In genomic region chr12:112519841-112520340, GRCh38 we compare ENCODE assay signal across 6 cellular contexts.
DNase-seq lines count a peak whose midpoint lies in the region; ATAC-seq, FAIRE-seq and TF ChIP-seq lines count a peak whose summit lies in the region.
"Not testable (repeated sequence)": the region's sequence is repeated elsewhere in the genome, so short reads cannot be mapped to it uniquely, and the experiment has no call there.

No MANE protein-coding gene starts in this region.

- peak; percentile 41; the same call in 1 of the 2 replicates for TF ChIP-seq CTCF in HepG2 (CRISPR knock-in tag; IDR thresholded peaks at IDR 0.05)
- not testable (repeated sequence) for TF ChIP-seq CTCF in spleen (IDR thresholded peaks at IDR 0.05 in 8 of 11, conservative IDR thresholded peaks at IDR 0.05 in 3 of 11); testis (IDR thresholded peaks at IDR 0.05)

- H3K18ac ChIP-seq in neuronal stem cell (ENCODE audit: low read length) = peak overlapping the region; percentile 78

- not testable (repeated sequence) for H2BK5ac ChIP-seq in neuronal stem cell (ENCODE audit: low read length)

- not testable (repeated sequence) for ATAC-seq in HepG2

- not testable (repeated sequence) for H3K27ac ChIP-seq in SJSA1; HepG2 (ENCODE audit: extremely low read length, insufficient read depth, low read length); neuronal stem cell (replicated peaks; ENCODE audit: low read length); spleen; testis

- not testable (repeated sequence) for H2AFZ ChIP-seq in HepG2 (ENCODE audit: low read length); neuronal stem cell (ENCODE audit: low read length)

- 68% methylated on average over 8 of the region's 26 CpGs for WGBS in HepG2 (ENCODE audit: low lambda C conversion rate)
- WGBS in neuronal stem cell (ENCODE audit: extremely low coverage in 2 of 2, insufficient read length in 2 of 2, insufficient replicate concordance in 1 of 2), 2 donors = no CpG with 5 or more reads among the region's 26 CpGs
- WGBS in spleen, 5 donors = 88 to 96% (median 94%) methylated on average over 6 to 26 of the region's 26 CpGs
- whole genome bisulfite sequencing in testis, 2 donors = 80 to 87% methylated on average over 1 to 23 of the region's 26 CpGs

- not testable (repeated sequence) for H3K79me1 ChIP-seq in neuronal stem cell (ENCODE audit: low read depth, low read length)

- TF ChIP-seq RAD21 in HepG2 (CRISPR knock-in tag; IDR thresholded peaks at IDR 0.05) = not testable (repeated sequence)

- not testable (repeated sequence) for H3K4ac ChIP-seq in neuronal stem cell (ENCODE audit: low read length)

- H2BK12ac ChIP-seq in neuronal stem cell (ENCODE audit: low read length) = not testable (repeated sequence)

- H3K4me2 ChIP-seq in HepG2 (ENCODE audit: low read depth, low read length); neuronal stem cell (ENCODE audit: insufficient read depth, low read length, poor library complexity, severe bottlenecking): not testable (repeated sequence)

- not testable (repeated sequence) for H3K79me2 ChIP-seq in HepG2 (ENCODE audit: insufficient read depth, low read length)

- not testable (repeated sequence) for H3K4me3 ChIP-seq in SJSA1; HepG2 (replicated peaks in 1 of 3; ENCODE audit: insufficient read depth in 1 of 3, low read depth in 2 of 3, low read length in 3 of 3); neuronal stem cell (ENCODE audit: low read length in 2 of 2); spleen
- H3K4me3 ChIP-seq in testis = peak overlapping the region; percentile 12 to 49

- not testable (repeated sequence) for H4K91ac ChIP-seq in neuronal stem cell (ENCODE audit: low read depth, low read length, poor library complexity)

- TF ChIP-seq POLR2A in HepG2 (IDR thresholded peaks at IDR 0.05; ENCODE audit: insufficient read depth in 1 of 2, low read depth in 2 of 2, low read length in 2 of 2); spleen (IDR thresholded peaks at IDR 0.05); testis (IDR thresholded peaks at IDR 0.05): not testable (repeated sequence)

- in situ Hi-C loops in HepG2 (cut with HindIII; ENCODE audit: extremely low pct_ligation_motif_present, low pct_unique_long_range_greater_than_20kb) = not testable (repeated sequence)

- not testable (repeated sequence) for H3K23ac ChIP-seq in neuronal stem cell (ENCODE audit: low read depth, low read length, poor library complexity)

- not testable (repeated sequence) for H3K9ac ChIP-seq in HepG2 (ENCODE audit: insufficient read depth, low read depth, low read length); neuronal stem cell (ENCODE audit: low read depth, low read length, poor library complexity)

- H4K20me1 ChIP-seq in HepG2 (ENCODE audit: insufficient read depth, low read length) = not testable (repeated sequence)

- H2BK15ac ChIP-seq in neuronal stem cell (ENCODE audit: low read length) = not testable (repeated sequence)

- CTCF ChIA-PET in HepG2 (lab: Yijun Ruan, JAX; ENCODE audit: low intra/inter-chr PET ratio, low total read pairs) = not testable (repeated sequence)

- POLR2A ChIA-PET in HepG2 (lab: Yijun Ruan, JAX) = not testable (repeated sequence)

- H3K27me3 ChIP-seq in SJSA1 (replicated peaks) = peaks cover 48% of the 10 kb centered on the region
- H3K27me3 ChIP-seq in HepG2 (ENCODE audit: control insufficient read depth in 1 of 2, insufficient read depth in 2 of 2, low read length in 2 of 2); neuronal stem cell (ENCODE audit: control insufficient read depth in 3 of 3, insufficient read depth in 3 of 3, low read depth in 1 of 3, low read length in 3 of 3); spleen (replicated peaks in 1 of 7); testis: not testable (repeated sequence)

- not testable (repeated sequence) for FAIRE-seq in HepG2 (lab: Jason Lieb, UNC)

- intact Hi-C loops in HepG2 (cut with micrococcal nuclease; ENCODE audit: unreplicated experiment); spleen (cut with DNase I; ENCODE audit: low total_unique reads); testis (cut with DNase I; ENCODE audit: low total_unique reads): not testable (repeated sequence)

- H3K14ac ChIP-seq in neuronal stem cell (ENCODE audit: low read length) = not testable (repeated sequence)

- H3K9me3 ChIP-seq in SJSA1 (replicated peaks) = peaks cover 40% of the 10 kb centered on the region
- not testable (repeated sequence) for H3K9me3 ChIP-seq in HepG2 (ENCODE audit: low read length); neuronal stem cell (replicated peaks in 1 of 2; ENCODE audit: control insufficient read depth in 2 of 2, insufficient read depth in 1 of 2, low read depth in 1 of 2, low read length in 2 of 2); spleen; testis

- DNase-seq in SJSA1 (ENCODE audit: low read depth in 1 of 2, low spot score in 2 of 2) (peak; percentile 42 to 88), islet precursor cell (peak; percentile 39), spleen (peak; percentile 55)
- not testable (repeated sequence) for DNase-seq in HepG2 (ENCODE audit: low spot score); neuronal stem cell (ENCODE audit: low spot score); testis

- TF ChIP-seq EP300 in HepG2 (IDR thresholded peaks at IDR 0.05; ENCODE audit: low read depth in 2 of 2, low read length in 2 of 2); HepG2 (CRISPR knock-in tag; IDR thresholded peaks at IDR 0.05; ENCODE audit: borderline replicate concordance): not testable (repeated sequence)

- H3K36me3 ChIP-seq in SJSA1; HepG2 (replicated peaks in 1 of 2; ENCODE audit: control insufficient read depth in 1 of 2, insufficient read depth in 2 of 2, low read length in 2 of 2); neuronal stem cell (replicated peaks in 1 of 2; ENCODE audit: control insufficient read depth in 2 of 2, insufficient read depth in 2 of 2, low read length in 2 of 2); spleen; testis (ENCODE audit: low read depth, missing control alignments): not testable (repeated sequence)

- BruUV-seq in HepG2 (replicated peaks; lab: Mats Ljungman, UMichigan) = not testable (repeated sequence)

- H2AK5ac ChIP-seq in neuronal stem cell (ENCODE audit: low read depth, low read length) = not testable (repeated sequence)

- not testable (repeated sequence) for H2BK120ac ChIP-seq in neuronal stem cell (ENCODE audit: low read depth, low read length)

- not testable (repeated sequence) for H3K4me1 ChIP-seq in SJSA1 (replicated peaks); HepG2 (ENCODE audit: insufficient read depth, low read length); neuronal stem cell (ENCODE audit: control insufficient read depth in 2 of 2, insufficient read depth in 1 of 2, low read depth in 1 of 2, low read length in 2 of 2); spleen; testis

- H4K8ac ChIP-seq in neuronal stem cell (ENCODE audit: low read depth, low read length) = peak overlapping the region; percentile 57

TF ChIP-seq in HepG2, 621 proteins besides CTCF, POLR2A, EP300 and RAD21:
- TF ChIP-seq STAG1 (CRISPR knock-in tag; IDR thresholded peaks at IDR 0.05) = peak; percentile 36
